8 cellular contexts compared by ENCODE assay signal in the genomic region with DNA sequence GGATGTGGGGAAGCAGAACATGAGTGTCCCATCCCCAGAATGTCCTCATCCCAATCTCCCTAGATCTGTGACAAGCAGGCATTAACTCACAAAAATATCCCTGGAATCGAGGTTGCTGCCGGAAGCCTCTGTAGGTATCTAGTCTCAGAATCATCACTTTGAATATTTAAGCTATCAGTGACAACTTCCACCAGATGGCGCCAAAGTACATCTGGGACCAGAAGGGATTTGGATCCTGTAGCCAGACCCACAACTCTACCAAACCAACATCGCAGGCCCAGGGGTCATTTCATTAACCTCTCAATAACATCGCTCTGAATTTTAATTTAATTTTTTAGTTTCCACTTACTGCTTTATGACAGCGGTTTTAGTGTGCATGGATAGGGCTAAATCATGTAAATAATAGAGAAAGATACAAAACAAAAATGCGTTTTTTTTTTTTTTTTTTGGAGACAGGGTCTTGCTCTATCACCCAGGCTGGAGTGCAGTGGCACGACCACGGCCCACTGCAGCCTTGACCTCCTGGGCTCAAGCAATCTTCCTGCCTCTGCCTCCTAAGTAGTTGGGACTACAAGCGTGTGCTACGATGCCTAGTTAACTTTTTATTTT. TPM values are rescaled to one million over a fixed set of nuclear protein-coding genes. Genes with fewer than 3 reads are reported as not detected.
DNase-seq lines count a peak whose midpoint lies in the region; ATAC-seq and TF ChIP-seq lines count a peak whose summit lies in the region.

No MANE protein-coding gene starts in this region.

- no peaks in the 10 kb centered on the region for H3K9me3 Mint-ChIP-seq in effector memory CD8-positive, alpha-beta T cell

- H3K36me3 ChIP-seq in mesendoderm (ENCODE audit: control insufficient read depth, insufficient read depth, low read length) = no peaks in the 10 kb centered on the region

- H3K27me3 Mint-ChIP-seq in effector memory CD8-positive, alpha-beta T cell = no peaks in the 10 kb centered on the region

- H3K4me2 ChIP-seq in mesendoderm (ENCODE audit: low read length) = no peak overlapping the region

- no peak overlapping the region for H2BK15ac ChIP-seq in mesendoderm (replicated peaks; ENCODE audit: low read depth)

- DNase-seq in HuH-7 (ENCODE audit: low spot score) = peak; percentile 79
- DNase-seq in NK-92 treated with Interleukin-12 subunit alpha and Interleukin-12 subunit beta, amount 100 ng/mL, for 24 hours (lab: John Stamatoyannopoulos, UW) = peak; percentile 60
- peak; percentile 59 for DNase-seq in activated CD8-positive, alpha-beta memory T cell treated with anti-CD3 and anti-CD28 coated beads for 1 hour (ENCODE audit: extremely low read depth in 1 of 2, low read depth in 1 of 2)
- DNase-seq in effector memory CD8-positive, alpha-beta T cell = peak; percentile 74 to 79 (median 75)
- peak; percentile 89 for DNase-seq in mesendoderm
- DNase-seq in stimulated activated CD8-positive, alpha-beta memory T cell treated with anti-CD3 and anti-CD28 coated beads, Interleukin-2, amount 100 ng/mL, for 48 hours (ENCODE audit: low read depth in 2 of 2) = peak; percentile 54 to 59

- H3K4me1 Mint-ChIP-seq in effector memory CD8-positive, alpha-beta T cell (ENCODE audit: low read depth in 2 of 2) = peaks cover 22 to 24% of the 10 kb centered on the region in 2 donors

- ATAC-seq in effector memory CD8-positive, alpha-beta T cell (replicated peaks) = peak; percentile 52
- no peak for ATAC-seq in GM21360 (IDR thresholded peaks at IDR 0.05; ENCODE audit: unreplicated experiment)

- H3K4me1 ChIP-seq in mesendoderm (ENCODE audit: control insufficient read depth, low read depth, low read length) = no peaks in the 10 kb centered on the region

- no peaks in the 10 kb centered on the region for H3K79me2 ChIP-seq in mesendoderm (ENCODE audit: control insufficient read depth, insufficient read depth, low read length)

- H3K4ac ChIP-seq in mesendoderm (ENCODE audit: low read depth, low read length) = no peak overlapping the region

- no peaks in the 10 kb centered on the region for H3K36me3 Mint-ChIP-seq in effector memory CD8-positive, alpha-beta T cell (ENCODE audit: insufficient read depth)

- H2BK120ac ChIP-seq in mesendoderm (ENCODE audit: low read depth, low read length) = no peak overlapping the region

- H3K9ac ChIP-seq in mesendoderm (ENCODE audit: low read length) = no peak overlapping the region

- no peak overlapping the region for H2BK5ac ChIP-seq in mesendoderm (ENCODE audit: low read length)

- H3K27me3 ChIP-seq in mesendoderm (ENCODE audit: insufficient read depth, low read length, poor library complexity) = no peaks in the 10 kb centered on the region

- no peak overlapping the region for H4K5ac ChIP-seq in mesendoderm (ENCODE audit: low read length)

- H3K27ac Mint-ChIP-seq in effector memory CD8-positive, alpha-beta T cell = no peak overlapping the region

- H3K27ac ChIP-seq in mesendoderm (ENCODE audit: low read depth, low read length) = no peak overlapping the region

- no peak overlapping the region for H3K4me3 ChIP-seq in mesendoderm (ENCODE audit: low read length)

- TF ChIP-seq CTCF in GM12872 (IDR thresholded peaks at IDR 0.05; ENCODE audit: insufficient read depth, low read depth, low read length) = peak; percentile 80

- no peak overlapping the region for H2AK5ac ChIP-seq in mesendoderm (ENCODE audit: low read length)

- no peak overlapping the region for H3K56ac ChIP-seq in mesendoderm (ENCODE audit: low read length)

- peak overlapping the region; percentile 47 to 58 for H3K4me3 Mint-ChIP-seq in effector memory CD8-positive, alpha-beta T cell

- H4K8ac ChIP-seq in mesendoderm (ENCODE audit: low read depth, low read length) = no peak overlapping the region

- peaks cover 1% of the 10 kb centered on the region for H3K79me1 ChIP-seq in mesendoderm (ENCODE audit: low read length)

- H3K23ac ChIP-seq in mesendoderm (ENCODE audit: low read length) = no peak overlapping the region

- no peak overlapping the region for H3K18ac ChIP-seq in mesendoderm (ENCODE audit: low read length)

- WGBS in mesendoderm (ENCODE audit: extremely low coverage, insufficient coverage, low lambda C conversion rate) = no CpG with 5 or more reads among the region's 11 CpGs

RNA-seq across cellular contexts. Expression of a gene that starts 1.1 kb away (rescaled TPM):
- 17.0 TPM for polyA plus RNA-seq in mesendoderm (2013, experiment 1 of 2)
- 17.3 TPM for polyA plus RNA-seq in mesendoderm (2013, experiment 2 of 2)

RNA-seq across cellular contexts. Expression of a gene that starts 28.3 kb away (rescaled TPM):
- polyA plus RNA-seq in mesendoderm (2013, experiment 1 of 2) = 1.8 TPM
- 2.0 TPM for polyA plus RNA-seq in mesendoderm (2013, experiment 2 of 2)

RNA-seq across cellular contexts. Expression of a gene that starts 46.6 kb away (rescaled TPM):
- not detected for polyA plus RNA-seq in mesendoderm (2013, experiment 1 of 2)
- polyA plus RNA-seq in mesendoderm (2013, experiment 2 of 2) = not detected
